Comparison of ENCODE assay signal across 1 cellular context in genomic region chr10:12729885-12730284, GRCh38.
TF ChIP-seq lines count a peak whose summit lies in the region.

No MANE protein-coding gene starts in this region.

TF ChIP-seq in HEK293, 187 proteins besides CTCF, POLR2A, EP300 and RAD21:
- peak; percentile 71 for TF ChIP-seq REST (tag by site-specific recombination; IDR thresholded peaks at IDR 0.05)
- TF ChIP-seq ZEB2 (tag by site-specific recombination; IDR thresholded peaks at IDR 0.05), result no peak
- TF ChIP-seq ZNF654 (tag by site-specific recombination; IDR thresholded peaks at IDR 0.05; ENCODE audit: low read depth), result 0 out of 2 replicates have a peak, but pooled peaks have one; percentile 6
- TF ChIP-seq ZNF174 (tag by site-specific recombination; IDR thresholded peaks at IDR 0.05), result no peak
TF ChIP-seq in HEK293: peak in this region for 2.
